1 cellular context compared by ENCODE assay signal in the genomic region with DNA sequence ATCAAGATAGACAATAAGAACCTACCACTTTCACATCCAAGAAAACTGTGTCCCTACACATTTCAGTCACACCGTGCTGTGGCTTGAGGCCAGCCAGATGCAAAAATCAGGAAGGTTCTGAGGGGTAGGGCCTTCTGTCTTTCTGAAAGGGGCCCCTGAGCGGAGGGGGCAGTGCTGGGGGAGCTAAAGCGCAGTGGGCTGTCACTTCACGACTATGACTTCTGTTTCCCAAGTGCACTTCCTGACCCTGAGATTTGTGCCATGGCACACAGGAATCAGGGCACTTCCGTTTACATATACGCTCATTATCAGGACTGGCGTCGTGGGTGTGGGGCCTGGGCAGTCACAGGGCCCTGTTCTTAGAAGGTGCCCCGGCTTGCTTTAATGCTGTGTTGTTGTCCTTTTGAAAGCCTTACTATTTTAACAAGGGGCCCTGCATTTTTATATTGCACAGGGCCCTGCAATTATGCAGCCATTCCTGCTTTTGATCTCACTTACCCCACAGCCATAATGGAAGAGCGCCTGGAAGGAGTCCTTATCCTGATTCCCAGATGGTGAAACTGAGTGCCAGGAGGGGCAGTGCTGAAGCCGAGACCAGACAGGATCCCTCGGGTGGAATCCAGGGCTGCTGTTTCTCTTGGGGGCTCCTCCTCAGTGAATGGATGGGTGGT.
TF ChIP-seq lines count a peak whose summit lies in the region.

No MANE protein-coding gene starts in this region.

TF ChIP-seq in HepG2, 621 proteins besides CTCF, POLR2A, EP300 and RAD21 (continued from another document and continues in another):
- TF ChIP-seq, protein P1, sequence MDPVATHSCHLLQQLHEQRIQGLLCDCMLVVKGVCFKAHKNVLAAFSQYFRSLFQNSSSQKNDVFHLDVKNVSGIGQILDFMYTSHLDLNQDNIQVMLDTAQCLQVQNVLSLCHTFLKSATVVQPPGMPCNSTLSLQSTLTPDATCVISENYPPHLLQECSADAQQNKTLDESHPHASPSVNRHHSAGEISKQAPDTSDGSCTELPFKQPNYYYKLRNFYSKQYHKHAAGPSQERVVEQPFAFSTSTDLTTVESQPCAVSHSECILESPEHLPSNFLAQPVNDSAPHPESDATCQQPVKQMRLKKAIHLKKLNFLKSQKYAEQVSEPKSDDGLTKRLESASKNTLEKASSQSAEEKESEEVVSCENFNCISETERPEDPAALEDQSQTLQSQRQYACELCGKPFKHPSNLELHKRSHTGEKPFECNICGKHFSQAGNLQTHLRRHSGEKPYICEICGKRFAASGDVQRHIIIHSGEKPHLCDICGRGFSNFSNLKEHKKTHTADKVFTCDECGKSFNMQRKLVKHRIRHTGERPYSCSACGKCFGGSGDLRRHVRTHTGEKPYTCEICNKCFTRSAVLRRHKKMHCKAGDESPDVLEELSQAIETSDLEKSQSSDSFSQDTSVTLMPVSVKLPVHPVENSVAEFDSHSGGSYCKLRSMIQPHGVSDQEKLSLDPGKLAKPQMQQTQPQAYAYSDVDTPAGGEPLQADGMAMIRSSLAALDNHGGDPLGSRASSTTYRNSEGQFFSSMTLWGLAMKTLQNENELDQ (CRISPR knock-in tag; IDR thresholded peaks at IDR 0.05; ENCODE audit: borderline replicate concordance) = no peak
- TF ChIP-seq STAT5B (CRISPR knock-in tag; IDR thresholded peaks at IDR 0.05) (no peak), CCDC6 (CRISPR knock-in tag; IDR thresholded peaks at IDR 0.05) (no peak), ZFP90 (CRISPR knock-in tag; IDR thresholded peaks at IDR 0.05; ENCODE audit: borderline replicate concordance) (no peak), GPN1 (CRISPR knock-in tag; IDR thresholded peaks at IDR 0.05; ENCODE audit: borderline replicate concordance) (no peak), ZNF432 (CRISPR knock-in tag; IDR thresholded peaks at IDR 0.05; ENCODE audit: borderline replicate concordance) (no peak), ONECUT2 (CRISPR knock-in tag; IDR thresholded peaks at IDR 0.05) (peak; percentile 24; the same call in 1 of the 2 replicates), ZNF143 (CRISPR knock-in tag; IDR thresholded peaks at IDR 0.05) (no peak), SALL2 (CRISPR knock-in tag; IDR thresholded peaks at IDR 0.05) (no peak), CENPX (CRISPR knock-in tag; IDR thresholded peaks at IDR 0.05) (no peak), ZNF589 (CRISPR knock-in tag; conservative IDR thresholded peaks at IDR 0.05) (no peak), ZNF296 (CRISPR knock-in tag; conservative IDR thresholded peaks at IDR 0.05) (no peak), JUND (CRISPR knock-in tag; IDR thresholded peaks at IDR 0.05) (no peak), ZNF547 (CRISPR knock-in tag; IDR thresholded peaks at IDR 0.05) (0 out of 2 replicates have a peak, but pooled peaks have one; percentile 18), TMF1 (CRISPR knock-in tag; IDR thresholded peaks at IDR 0.05; ENCODE audit: low read depth) (no peak), ZNF629 (CRISPR knock-in tag; conservative IDR thresholded peaks at IDR 0.05) (peak; percentile 9; the same call in 1 of the 2 replicates), CEBPB (IDR thresholded peaks at IDR 0.05; ENCODE audit: borderline replicate concordance, low read depth, low read length) (no peak), REXO4 (CRISPR knock-in tag; IDR thresholded peaks at IDR 0.05; ENCODE audit: borderline replicate concordance) (no peak), ZFP37 (CRISPR knock-in tag; IDR thresholded peaks at IDR 0.05; ENCODE audit: borderline replicate concordance) (peak; percentile 40; the same call in 1 of the 2 replicates), ZNF75D (CRISPR knock-in tag; IDR thresholded peaks at IDR 0.05; ENCODE audit: borderline replicate concordance) (no peak), ZNF333 (CRISPR knock-in tag; IDR thresholded peaks at IDR 0.05; ENCODE audit: borderline replicate concordance) (0 out of 2 replicates have a peak, but pooled peaks have one; percentile 35), ZNF879 (CRISPR knock-in tag; IDR thresholded peaks at IDR 0.05) (no peak), ZMYM4 (CRISPR knock-in tag; IDR thresholded peaks at IDR 0.05) (no peak), AKAP8 (CRISPR knock-in tag; IDR thresholded peaks at IDR 0.05) (no peak), TBX2 (CRISPR knock-in tag; IDR thresholded peaks at IDR 0.05; ENCODE audit: borderline replicate concordance) (peak; percentile 34; the same call in 1 of the 2 replicates), MATR3 (CRISPR knock-in tag; IDR thresholded peaks at IDR 0.05) (no peak), TCF7 (IDR thresholded peaks at IDR 0.05; ENCODE audit: low read depth) (no peak), BCL6 (CRISPR knock-in tag; IDR thresholded peaks at IDR 0.05) (peak; percentile 75), RARA (CRISPR knock-in tag; IDR thresholded peaks at IDR 0.05) (peak; percentile 66)
- TF ChIP-seq, protein P2, sequence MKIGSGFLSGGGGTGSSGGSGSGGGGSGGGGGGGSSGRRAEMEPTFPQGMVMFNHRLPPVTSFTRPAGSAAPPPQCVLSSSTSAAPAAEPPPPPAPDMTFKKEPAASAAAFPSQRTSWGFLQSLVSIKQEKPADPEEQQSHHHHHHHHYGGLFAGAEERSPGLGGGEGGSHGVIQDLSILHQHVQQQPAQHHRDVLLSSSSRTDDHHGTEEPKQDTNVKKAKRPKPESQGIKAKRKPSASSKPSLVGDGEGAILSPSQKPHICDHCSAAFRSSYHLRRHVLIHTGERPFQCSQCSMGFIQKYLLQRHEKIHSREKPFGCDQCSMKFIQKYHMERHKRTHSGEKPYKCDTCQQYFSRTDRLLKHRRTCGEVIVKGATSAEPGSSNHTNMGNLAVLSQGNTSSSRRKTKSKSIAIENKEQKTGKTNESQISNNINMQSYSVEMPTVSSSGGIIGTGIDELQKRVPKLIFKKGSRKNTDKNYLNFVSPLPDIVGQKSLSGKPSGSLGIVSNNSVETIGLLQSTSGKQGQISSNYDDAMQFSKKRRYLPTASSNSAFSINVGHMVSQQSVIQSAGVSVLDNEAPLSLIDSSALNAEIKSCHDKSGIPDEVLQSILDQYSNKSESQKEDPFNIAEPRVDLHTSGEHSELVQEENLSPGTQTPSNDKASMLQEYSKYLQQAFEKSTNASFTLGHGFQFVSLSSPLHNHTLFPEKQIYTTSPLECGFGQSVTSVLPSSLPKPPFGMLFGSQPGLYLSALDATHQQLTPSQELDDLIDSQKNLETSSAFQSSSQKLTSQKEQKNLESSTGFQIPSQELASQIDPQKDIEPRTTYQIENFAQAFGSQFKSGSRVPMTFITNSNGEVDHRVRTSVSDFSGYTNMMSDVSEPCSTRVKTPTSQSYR (CRISPR knock-in tag; IDR thresholded peaks at IDR 0.05; ENCODE audit: borderline replicate concordance) = no peak
- TF ChIP-seq, protein P3, sequence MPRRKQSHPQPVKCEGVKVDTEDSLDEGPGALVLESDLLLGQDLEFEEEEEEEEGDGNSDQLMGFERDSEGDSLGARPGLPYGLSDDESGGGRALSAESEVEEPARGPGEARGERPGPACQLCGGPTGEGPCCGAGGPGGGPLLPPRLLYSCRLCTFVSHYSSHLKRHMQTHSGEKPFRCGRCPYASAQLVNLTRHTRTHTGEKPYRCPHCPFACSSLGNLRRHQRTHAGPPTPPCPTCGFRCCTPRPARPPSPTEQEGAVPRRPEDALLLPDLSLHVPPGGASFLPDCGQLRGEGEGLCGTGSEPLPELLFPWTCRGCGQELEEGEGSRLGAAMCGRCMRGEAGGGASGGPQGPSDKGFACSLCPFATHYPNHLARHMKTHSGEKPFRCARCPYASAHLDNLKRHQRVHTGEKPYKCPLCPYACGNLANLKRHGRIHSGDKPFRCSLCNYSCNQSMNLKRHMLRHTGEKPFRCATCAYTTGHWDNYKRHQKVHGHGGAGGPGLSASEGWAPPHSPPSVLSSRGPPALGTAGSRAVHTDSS (CRISPR knock-in tag; conservative IDR thresholded peaks at IDR 0.05) = no peak
- TF ChIP-seq, protein P4, sequence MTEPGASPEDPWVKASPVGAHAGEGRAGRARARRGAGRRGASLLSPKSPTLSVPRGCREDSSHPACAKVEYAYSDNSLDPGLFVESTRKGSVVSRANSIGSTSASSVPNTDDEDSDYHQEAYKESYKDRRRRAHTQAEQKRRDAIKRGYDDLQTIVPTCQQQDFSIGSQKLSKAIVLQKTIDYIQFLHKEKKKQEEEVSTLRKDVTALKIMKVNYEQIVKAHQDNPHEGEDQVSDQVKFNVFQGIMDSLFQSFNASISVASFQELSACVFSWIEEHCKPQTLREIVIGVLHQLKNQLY (CRISPR knock-in tag; IDR thresholded peaks at IDR 0.05) = no peak
- TF ChIP-seq, protein P5, sequence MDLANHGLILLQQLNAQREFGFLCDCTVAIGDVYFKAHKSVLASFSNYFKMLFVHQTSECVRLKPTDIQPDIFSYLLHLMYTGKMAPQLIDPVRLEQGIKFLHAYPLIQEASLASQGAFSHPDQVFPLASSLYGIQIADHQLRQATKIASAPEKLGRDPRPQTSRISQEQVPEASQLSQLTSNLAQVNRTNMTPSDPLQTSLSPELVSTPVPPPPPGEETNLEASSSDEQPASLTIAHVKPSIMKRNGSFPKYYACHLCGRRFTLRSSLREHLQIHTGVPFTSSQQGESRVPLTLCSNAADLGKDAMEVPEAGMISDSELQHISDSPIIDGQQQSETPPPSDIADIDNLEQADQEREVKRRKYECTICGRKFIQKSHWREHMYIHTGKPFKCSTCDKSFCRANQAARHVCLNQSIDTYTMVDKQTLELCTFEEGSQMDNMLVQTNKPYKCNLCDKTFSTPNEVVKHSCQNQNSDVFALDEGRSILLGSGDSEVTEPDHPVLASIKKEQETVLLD (CRISPR knock-in tag; IDR thresholded peaks at IDR 0.05; ENCODE audit: low read depth) = no peak
- TF ChIP-seq, protein P6, sequence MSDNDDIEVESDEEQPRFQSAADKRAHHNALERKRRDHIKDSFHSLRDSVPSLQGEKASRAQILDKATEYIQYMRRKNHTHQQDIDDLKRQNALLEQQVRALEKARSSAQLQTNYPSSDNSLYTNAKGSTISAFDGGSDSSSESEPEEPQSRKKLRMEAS (IDR thresholded peaks at IDR 0.05) = peak; percentile 32; the same call in 1 of the 2 replicates
- TF ChIP-seq, protein P7, sequence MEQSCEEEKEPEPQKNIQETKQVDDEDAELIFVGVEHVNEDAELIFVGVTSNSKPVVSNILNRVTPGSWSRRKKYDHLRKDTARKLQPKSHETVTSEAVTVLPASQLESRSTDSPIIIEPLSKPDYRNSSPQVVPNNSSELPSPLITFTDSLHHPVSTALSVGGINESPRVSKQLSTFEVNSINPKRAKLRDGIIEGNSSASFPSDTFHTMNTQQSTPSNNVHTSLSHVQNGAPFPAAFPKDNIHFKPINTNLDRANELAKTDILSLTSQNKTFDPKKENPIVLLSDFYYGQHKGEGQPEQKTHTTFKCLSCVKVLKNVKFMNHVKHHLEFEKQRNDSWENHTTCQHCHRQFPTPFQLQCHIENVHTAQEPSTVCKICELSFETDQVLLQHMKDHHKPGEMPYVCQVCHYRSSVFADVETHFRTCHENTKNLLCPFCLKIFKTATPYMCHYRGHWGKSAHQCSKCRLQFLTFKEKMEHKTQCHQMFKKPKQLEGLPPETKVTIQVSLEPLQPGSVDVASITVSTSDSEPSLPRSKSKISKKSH (CRISPR knock-in tag; IDR thresholded peaks at IDR 0.05; ENCODE audit: borderline replicate concordance) = no peak
- TF ChIP-seq, protein P8, sequence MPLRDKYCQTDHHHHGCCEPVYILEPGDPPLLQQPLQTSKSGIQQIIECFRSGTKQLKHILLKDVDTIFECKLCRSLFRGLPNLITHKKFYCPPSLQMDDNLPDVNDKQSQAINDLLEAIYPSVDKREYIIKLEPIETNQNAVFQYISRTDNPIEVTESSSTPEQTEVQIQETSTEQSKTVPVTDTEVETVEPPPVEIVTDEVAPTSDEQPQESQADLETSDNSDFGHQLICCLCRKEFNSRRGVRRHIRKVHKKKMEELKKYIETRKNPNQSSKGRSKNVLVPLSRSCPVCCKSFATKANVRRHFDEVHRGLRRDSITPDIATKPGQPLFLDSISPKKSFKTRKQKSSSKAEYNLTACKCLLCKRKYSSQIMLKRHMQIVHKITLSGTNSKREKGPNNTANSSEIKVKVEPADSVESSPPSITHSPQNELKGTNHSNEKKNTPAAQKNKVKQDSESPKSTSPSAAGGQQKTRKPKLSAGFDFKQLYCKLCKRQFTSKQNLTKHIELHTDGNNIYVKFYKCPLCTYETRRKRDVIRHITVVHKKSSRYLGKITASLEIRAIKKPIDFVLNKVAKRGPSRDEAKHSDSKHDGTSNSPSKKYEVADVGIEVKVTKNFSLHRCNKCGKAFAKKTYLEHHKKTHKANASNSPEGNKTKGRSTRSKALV (CRISPR knock-in tag; IDR thresholded peaks at IDR 0.05) = peak; percentile 73; the same call in 1 of the 2 replicates
- TF ChIP-seq, protein P9, sequence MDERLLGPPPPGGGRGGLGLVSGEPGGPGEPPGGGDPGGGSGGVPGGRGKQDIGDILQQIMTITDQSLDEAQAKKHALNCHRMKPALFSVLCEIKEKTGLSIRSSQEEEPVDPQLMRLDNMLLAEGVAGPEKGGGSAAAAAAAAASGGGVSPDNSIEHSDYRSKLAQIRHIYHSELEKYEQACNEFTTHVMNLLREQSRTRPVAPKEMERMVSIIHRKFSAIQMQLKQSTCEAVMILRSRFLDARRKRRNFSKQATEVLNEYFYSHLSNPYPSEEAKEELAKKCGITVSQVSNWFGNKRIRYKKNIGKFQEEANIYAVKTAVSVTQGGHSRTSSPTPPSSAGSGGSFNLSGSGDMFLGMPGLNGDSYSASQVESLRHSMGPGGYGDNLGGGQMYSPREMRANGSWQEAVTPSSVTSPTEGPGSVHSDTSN (CRISPR knock-in tag; IDR thresholded peaks at IDR 0.05) = no peak
- TF ChIP-seq, protein P10, sequence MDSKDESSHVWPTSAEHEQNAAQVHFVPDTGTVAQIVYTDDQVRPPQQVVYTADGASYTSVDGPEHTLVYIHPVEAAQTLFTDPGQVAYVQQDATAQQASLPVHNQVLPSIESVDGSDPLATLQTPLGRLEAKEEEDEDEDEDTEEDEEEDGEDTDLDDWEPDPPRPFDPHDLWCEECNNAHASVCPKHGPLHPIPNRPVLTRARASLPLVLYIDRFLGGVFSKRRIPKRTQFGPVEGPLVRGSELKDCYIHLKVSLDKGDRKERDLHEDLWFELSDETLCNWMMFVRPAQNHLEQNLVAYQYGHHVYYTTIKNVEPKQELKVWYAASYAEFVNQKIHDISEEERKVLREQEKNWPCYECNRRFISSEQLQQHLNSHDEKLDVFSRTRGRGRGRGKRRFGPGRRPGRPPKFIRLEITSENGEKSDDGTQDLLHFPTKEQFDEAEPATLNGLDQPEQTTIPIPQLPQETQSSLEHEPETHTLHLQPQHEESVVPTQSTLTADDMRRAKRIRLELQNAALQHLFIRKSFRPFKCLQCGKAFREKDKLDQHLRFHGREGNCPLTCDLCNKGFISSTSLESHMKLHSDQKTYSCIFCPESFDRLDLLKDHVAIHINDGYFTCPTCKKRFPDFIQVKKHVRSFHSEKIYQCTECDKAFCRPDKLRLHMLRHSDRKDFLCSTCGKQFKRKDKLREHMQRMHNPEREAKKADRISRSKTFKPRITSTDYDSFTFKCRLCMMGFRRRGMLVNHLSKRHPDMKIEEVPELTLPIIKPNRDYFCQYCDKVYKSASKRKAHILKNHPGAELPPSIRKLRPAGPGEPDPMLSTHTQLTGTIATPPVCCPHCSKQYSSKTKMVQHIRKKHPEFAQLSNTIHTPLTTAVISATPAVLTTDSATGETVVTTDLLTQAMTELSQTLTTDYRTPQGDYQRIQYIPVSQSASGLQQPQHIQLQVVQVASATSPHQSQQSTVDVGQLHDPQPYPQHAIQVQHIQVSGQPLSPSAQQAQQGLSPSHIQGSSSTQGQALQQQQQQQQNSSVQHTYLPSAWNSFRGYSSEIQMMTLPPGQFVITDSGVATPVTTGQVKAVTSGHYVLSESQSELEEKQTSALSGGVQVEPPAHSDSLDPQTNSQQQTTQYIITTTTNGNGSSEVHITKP (CRISPR knock-in tag; IDR thresholded peaks at IDR 0.05; ENCODE audit: low read depth) = peak; percentile 49
